ENCODE assay signal across 17 cellular contexts in genomic region chr14:69325646-69326265, GRCh38.
DNase-seq lines count a peak whose midpoint lies in the region; ATAC-seq, FAIRE-seq and TF ChIP-seq lines count a peak whose summit lies in the region.
"Had no signal": no experiment of that assay in that cellular context is flagged by ENCODE, and none has a peak within 500 bp of the region (broad histone marks: within the 10 kb centered on the region; RNA-seq: fewer than 3 reads in every experiment).

No MANE protein-coding gene starts in this region.

- TF ChIP-seq EP300 in HepG2 (IDR thresholded peaks at IDR 0.05; ENCODE audit: low read depth in 2 of 2, low read length in 2 of 2) (no peak), HepG2 (CRISPR knock-in tag; IDR thresholded peaks at IDR 0.05; ENCODE audit: borderline replicate concordance) (no peak)

- H3K4me3 Mint-ChIP-seq in Caco-2 (ENCODE audit: unreplicated experiment) (no peak overlapping the region), H9 (no peak overlapping the region)
- H3K4me3 Mint-ChIP-seq: activated T-cell treated with anti-CD3 and anti-CD28 coated beads, Interleukin-2, amount 50 U/mL, for 4 hours; stimulated activated effector memory CD8-positive, alpha-beta T cell treated with anti-CD3 and anti-CD28 coated beads, Interleukin-12 subunit alpha, Interleukin-12 subunit beta, amount 100 ng/mL, for 72 hours had no signal

- H3K4me3 ChIP-seq in Caco-2 (ENCODE audit: low read depth, low read length) (no peak overlapping the region), HepG2 (replicated peaks in 1 of 3; ENCODE audit: insufficient read depth in 1 of 3, low read depth in 2 of 3, low read length in 3 of 3) (no peak overlapping the region)

- POLR2A ChIA-PET in Caco-2 (lab: Charles Lee) (no interaction called here), HepG2 (lab: Yijun Ruan, JAX) (no interaction called here)

- H2AK5ac ChIP-seq in H9 (ENCODE audit: insufficient read length, low read length): no peak overlapping the region

- in situ Hi-C loops in HepG2 (cut with HindIII; ENCODE audit: extremely low pct_ligation_motif_present, low pct_unique_long_range_greater_than_20kb): no loop called here

- H3K4me2 ChIP-seq in H9 (ENCODE audit: insufficient read depth, insufficient read length, low read length): no peak overlapping the region
- no peak overlapping the region for H3K4me2 ChIP-seq in HepG2 (ENCODE audit: low read depth, low read length)

- H3K9me3 ChIP-seq in Caco-2 (no peaks in the 10 kb centered on the region), H9 (ENCODE audit: control insufficient read depth, low read depth, low read length) (no peaks in the 10 kb centered on the region), HepG2 (ENCODE audit: low read length) (no peaks in the 10 kb centered on the region)

- H3K27ac Mint-ChIP-seq in Caco-2 (ENCODE audit: unreplicated experiment): no peak overlapping the region
- H3K27ac Mint-ChIP-seq in H9: no peak overlapping the region
- H3K27ac Mint-ChIP-seq: stimulated activated effector memory CD8-positive, alpha-beta T cell treated with anti-CD3 and anti-CD28 coated beads, Interleukin-12 subunit alpha, Interleukin-12 subunit beta, amount 100 ng/mL, for 72 hours had no signal

- H2BK120ac ChIP-seq in H9 (ENCODE audit: low read depth, low read length, poor library complexity, severe bottlenecking): no peak overlapping the region

- H3K23ac ChIP-seq in H9 (ENCODE audit: insufficient read length, low read depth, low read length): no peak overlapping the region

- H4K5ac ChIP-seq in H9 (ENCODE audit: insufficient read length, low read depth, low read length): no peak overlapping the region

- peak; percentile 75 for ATAC-seq in SK-N-SH treated with all-trans-retinoic acid at 6 μM for 48 hours
- ATAC-seq in HepG2: peak; percentile 87
- ATAC-seq: activated CD4-positive, CD25-positive, alpha-beta regulatory T cell treated with anti-CD3 and anti-CD28 coated beads, Interleukin-2, amount 50 U/mL, for 24 hours; activated T-cell treated with anti-CD3 and anti-CD28 coated beads, Interleukin-2, amount 50 U/mL, for 4 hours; stimulated activated effector memory CD8-positive, alpha-beta T cell treated with anti-CD3 and anti-CD28 coated beads, Interleukin-12 subunit alpha, Interleukin-12 subunit beta, amount 100 ng/mL, for 72 hours had no signal

- H2BK20ac ChIP-seq in H9 (ENCODE audit: low read depth, low read length, poor library complexity, severe bottlenecking): no peak overlapping the region

- H3K14ac ChIP-seq in H9 (ENCODE audit: insufficient read depth, low read length): no peak overlapping the region

- no peak overlapping the region for H4K8ac ChIP-seq in H9 (replicated peaks; ENCODE audit: insufficient read length, low read depth, low read length)

- no peak overlapping the region for H2BK15ac ChIP-seq in H9 (ENCODE audit: low read depth, low read length)

- no peak overlapping the region for H3K18ac ChIP-seq in H9 (ENCODE audit: insufficient read length, low read depth, low read length)

- H3K9ac ChIP-seq in H9 (ENCODE audit: extremely low read depth, insufficient read length, low read length): no peak overlapping the region
- H3K9ac ChIP-seq in HepG2 (ENCODE audit: insufficient read depth, low read depth, low read length): no peak overlapping the region

- H2BK12ac ChIP-seq in H9 (ENCODE audit: insufficient read length, low read depth, low read length): no peak overlapping the region

- H3K27me3 ChIP-seq in Caco-2 (replicated peaks; ENCODE audit: control insufficient read depth, insufficient read depth, low read length) (no peaks in the 10 kb centered on the region), H9 (ENCODE audit: insufficient read depth, low read length) (no peaks in the 10 kb centered on the region), HepG2 (ENCODE audit: control insufficient read depth in 1 of 2, insufficient read depth in 2 of 2, low read length in 2 of 2) (peaks cover 0 to 26% of the 10 kb centered on the region in 2 experiments; a peak in 2 of 5 replicates)

- H4K91ac ChIP-seq in H9 (ENCODE audit: insufficient read length, low read depth, low read length): no peak overlapping the region

- no peaks in the 10 kb centered on the region for H4K20me1 ChIP-seq in H9 (ENCODE audit: control insufficient read depth, insufficient read depth, insufficient read length)
- H4K20me1 ChIP-seq in HepG2 (ENCODE audit: insufficient read depth, low read length): no peaks in the 10 kb centered on the region

- intact Hi-C loops in Caco-2 (cut with micrococcal nuclease; ENCODE audit: unreplicated experiment): no loop called here
- intact Hi-C loops in HepG2 (cut with micrococcal nuclease; ENCODE audit: unreplicated experiment): no loop called here

- H2BK5ac ChIP-seq in H9 (ENCODE audit: insufficient read length, low read length): no peak overlapping the region

- no peaks in the 10 kb centered on the region for H3K27me3 Mint-ChIP-seq in Caco-2 (ENCODE audit: insufficient read depth, unreplicated experiment)
- H3K27me3 Mint-ChIP-seq in H9 (ENCODE audit: low read depth): no peaks in the 10 kb centered on the region

- no peaks in the 10 kb centered on the region for H3K79me2 ChIP-seq in H9 (ENCODE audit: insufficient read depth, low read length)
- H3K79me2 ChIP-seq in HepG2 (ENCODE audit: insufficient read depth, low read length): no peaks in the 10 kb centered on the region

- H3K4me1 Mint-ChIP-seq in Caco-2 (ENCODE audit: low read depth, unreplicated experiment): no peaks in the 10 kb centered on the region
- peaks cover 8 to 15% of the 10 kb centered on the region in 2 experiments for H3K4me1 Mint-ChIP-seq in H9
- H3K4me1 Mint-ChIP-seq: stimulated activated effector memory CD8-positive, alpha-beta T cell treated with anti-CD3 and anti-CD28 coated beads, Interleukin-12 subunit alpha, Interleukin-12 subunit beta, amount 100 ng/mL, for 72 hours had no signal

- BruUV-seq in Caco-2 (replicated peaks; lab: Mats Ljungman, UMichigan) (no TSS peak), HepG2 (replicated peaks; lab: Mats Ljungman, UMichigan) (no TSS peak)

- H3K36me3 ChIP-seq in Caco-2 (ENCODE audit: control insufficient read depth, insufficient read depth, low read length) (no peaks in the 10 kb centered on the region), HepG2 (replicated peaks in 1 of 2; ENCODE audit: control insufficient read depth in 1 of 2, insufficient read depth in 2 of 2, low read length in 2 of 2) (no peaks in the 10 kb centered on the region)

- H3K36me3 Mint-ChIP-seq in Caco-2 (ENCODE audit: insufficient read depth, unreplicated experiment) (no peaks in the 10 kb centered on the region), H9 (ENCODE audit: insufficient read depth in 1 of 3, low read depth in 3 of 3) (no peaks in the 10 kb centered on the region; a peak in 2 of 7 replicates)
- H3K36me3 Mint-ChIP-seq: stimulated activated effector memory CD8-positive, alpha-beta T cell treated with anti-CD3 and anti-CD28 coated beads, Interleukin-12 subunit alpha, Interleukin-12 subunit beta, amount 100 ng/mL, for 72 hours had no signal

- no peaks in the 10 kb centered on the region for H3K23me2 ChIP-seq in H9 (ENCODE audit: insufficient read length, low read depth, low read length, poor library complexity, severe bottlenecking)

- H3K4ac ChIP-seq in H9 (ENCODE audit: low read depth, low read length): no peak overlapping the region

- H3K79me1 ChIP-seq in H9 (ENCODE audit: insufficient read depth, low read depth, low read length, poor library complexity, severe bottlenecking): no peaks in the 10 kb centered on the region

- H3K4me1 ChIP-seq in Caco-2: no peaks in the 10 kb centered on the region
- peaks cover 4% of the 10 kb centered on the region; the same call in 1 of the 2 replicates for H3K4me1 ChIP-seq in H9 (ENCODE audit: insufficient read depth, low read length)
- no peaks in the 10 kb centered on the region for H3K4me1 ChIP-seq in HepG2 (ENCODE audit: insufficient read depth, low read length)

- no peak overlapping the region for H3K56ac ChIP-seq in H9 (ENCODE audit: insufficient read length, low read depth, low read length)

- WGBS in H9 (ENCODE audit: extremely low coverage, insufficient read length, low lambda C conversion rate): no CpG with 5 or more reads among the region's 7 CpGs
- WGBS in HepG2 (ENCODE audit: low lambda C conversion rate): 75% methylated on average over 2 of the region's 7 CpGs

- no peak for TF ChIP-seq RAD21 in HepG2 (CRISPR knock-in tag; IDR thresholded peaks at IDR 0.05)

- H2AFZ ChIP-seq in H9 (ENCODE audit: low read length) (no peak overlapping the region), HepG2 (ENCODE audit: low read length) (no peak overlapping the region)

- CTCF ChIA-PET in Caco-2 (lab: Charles Lee) (no interaction called here), HepG2 (lab: Yijun Ruan, JAX; ENCODE audit: low intra/inter-chr PET ratio, low total read pairs) (no interaction called here)

- H3K9me3 Mint-ChIP-seq in Caco-2 (ENCODE audit: unreplicated experiment) (no peaks in the 10 kb centered on the region), H9 (no peaks in the 10 kb centered on the region)
- H3K9me3 Mint-ChIP-seq: activated T-cell treated with anti-CD3 and anti-CD28 coated beads, Interleukin-2, amount 50 U/mL, for 4 hours; stimulated activated effector memory CD8-positive, alpha-beta T cell treated with anti-CD3 and anti-CD28 coated beads, Interleukin-12 subunit alpha, Interleukin-12 subunit beta, amount 100 ng/mL, for 72 hours had no signal

- no peak for TF ChIP-seq POLR2A in HepG2 (IDR thresholded peaks at IDR 0.05; ENCODE audit: insufficient read depth in 1 of 2, low read depth in 2 of 2, low read length in 2 of 2)

- FAIRE-seq in HepG2 (lab: Jason Lieb, UNC): no peak
- FAIRE-seq: frontal cortex had no signal

- H3T11ph ChIP-seq in H9 (ENCODE audit: low read length): no peak overlapping the region

- DNase-seq in Caco-2: peak in 1 of 2 experiments; percentile 33
- no peak for DNase-seq in H9
- no peak for DNase-seq in HepG2 (ENCODE audit: low spot score)
- no peak for DNase-seq in glomerular visceral epithelial cell (ENCODE audit: extremely low spot score)
- DNase-seq in SW 1271 (lab: John Stamatoyannopoulos, UW): no peak
- DNase-seq in pons (ENCODE audit: low spot score): no peak
- no peak for DNase-seq in GF-D8 (lab: John Stamatoyannopoulos, UW)
- DNase-seq: activated T-cell treated with anti-CD3 and anti-CD28 coated beads, Interleukin-2, amount 50 U/mL, for 4 hours; anterior cingulate cortex; C1 segment of cervical spinal cord; KG1; NCI-H1930; stimulated activated CD4-positive, alpha-beta T cell treated with anti-CD3 and anti-CD28 coated beads, Interleukin-4, amount 100 ng/mL, for 1 hour had no signal

- TF ChIP-seq CTCF in Caco-2 (IDR thresholded peaks at IDR 0.05; ENCODE audit: insufficient read depth in 1 of 2, low read depth in 1 of 2, low read length in 1 of 2, severe bottlenecking in 1 of 2, unreplicated experiment in 1 of 2): peak; percentile 22 to 23
- TF ChIP-seq CTCF in H9 (conservative IDR thresholded peaks at IDR 0.05): peak; percentile 46; the same call in 2 of the 3 replicates
- no peak for TF ChIP-seq CTCF in HepG2 (CRISPR knock-in tag; IDR thresholded peaks at IDR 0.05)

- H3K27ac ChIP-seq in H9 (ENCODE audit: insufficient read length, low read depth, low read length) (no peak overlapping the region), HepG2 (ENCODE audit: extremely low read length, insufficient read depth, low read length) (no peak overlapping the region)

TF ChIP-seq in SK-N-SH treated with all-trans-retinoic acid at 6 μM for 48 hours, 23 proteins besides CTCF, POLR2A, EP300 and RAD21 (continues in another document):
- TF ChIP-seq ESRRG (CRISPR knock-in tag; IDR thresholded peaks at IDR 0.05): no peak
